ENCODE assay signal across 12 cellular contexts in the genomic region with DNA sequence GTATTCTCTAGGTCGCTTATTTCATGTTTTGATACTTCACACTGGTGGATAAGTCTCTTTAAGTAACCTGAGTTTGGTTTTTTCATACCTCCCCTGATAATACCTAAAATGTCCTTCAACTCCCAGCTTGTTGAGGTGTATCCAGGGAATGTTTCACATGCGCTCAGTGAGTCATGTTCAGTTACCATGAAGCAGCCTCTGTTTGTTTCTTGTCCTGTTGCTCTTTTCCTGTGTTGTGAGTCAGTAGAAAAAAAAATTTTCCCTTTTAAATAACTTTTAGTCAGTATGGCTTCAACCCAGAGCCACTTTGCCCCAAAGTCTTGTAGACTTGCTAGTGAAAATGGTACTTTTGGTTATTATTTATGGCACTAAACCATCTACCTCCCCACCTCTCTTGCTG.
A peak's percentile ranks its signal among the peaks of the same experiment; 100 is the strongest.
DNase-seq lines count a peak whose midpoint lies in the region; ATAC-seq and TF ChIP-seq lines count a peak whose summit lies in the region.
"Had no signal": no experiment of that assay in that cellular context is flagged by ENCODE, and none has a peak within 500 bp of the region (broad histone marks: within the 10 kb centered on the region; RNA-seq: fewer than 3 reads in every experiment).

No MANE protein-coding gene starts in this region.

- 75% methylated on average over 2 of the region's 2 CpGs for WGBS in esophagus muscularis mucosa

- POLR2A ChIA-PET in naive thymus-derived CD8-positive, alpha-beta T cell (lab: Charles Lee): no interaction called here

- TF ChIP-seq CTCF in RWPE2 (IDR thresholded peaks at IDR 0.05; ENCODE audit: poor library complexity, severe bottlenecking) (no peak), esophagus muscularis mucosa (IDR thresholded peaks at IDR 0.05) (no peak), colonic mucosa (IDR thresholded peaks at IDR 0.05) (no peak), right atrium auricular region (IDR thresholded peaks at IDR 0.05) (no peak)

- H3K4me3 Mint-ChIP-seq in naive thymus-derived CD8-positive, alpha-beta T cell: no peak overlapping the region
- H3K4me3 Mint-ChIP-seq: CD4-positive, alpha-beta memory T cell had no signal

- H3K36me3 ChIP-seq in RWPE2 (ENCODE audit: low read depth) (no peaks in the 10 kb centered on the region), esophagus muscularis mucosa (no peaks in the 10 kb centered on the region), colonic mucosa (no peaks in the 10 kb centered on the region), right atrium auricular region (no peaks in the 10 kb centered on the region)

- peak; percentile 94 for ATAC-seq in RWPE2 (ENCODE audit: low read depth)
- ATAC-seq in naive thymus-derived CD8-positive, alpha-beta T cell: no peak
- ATAC-seq: activated naive CD4-positive, alpha-beta T cell treated with anti-CD3 and anti-CD28 coated beads, Interleukin-2, amount 50 U/mL, for 72 hours; psoas muscle had no signal

- H3K4me1 ChIP-seq in RWPE2 (ENCODE audit: insufficient read depth, poor library complexity, severe bottlenecking): peaks cover 33% of the 10 kb centered on the region
- peaks cover 0 to 18% (median 0%) of the 10 kb centered on the region in 4 donors for H3K4me1 ChIP-seq in esophagus muscularis mucosa
- H3K4me1 ChIP-seq in colonic mucosa: no peaks in the 10 kb centered on the region
- H3K4me1 ChIP-seq in right atrium auricular region: no peaks in the 10 kb centered on the region
- H3K4me1 ChIP-seq: psoas muscle had no signal

- TF ChIP-seq POLR2A in esophagus muscularis mucosa (IDR thresholded peaks at IDR 0.05; ENCODE audit: low read depth): no peak

- TF ChIP-seq EP300 in esophagus muscularis mucosa (IDR thresholded peaks at IDR 0.05): no peak

- no peak overlapping the region for H3K9ac ChIP-seq in colonic mucosa (ENCODE audit: low read depth in 2 of 2, low read length in 2 of 2)

- DNase-seq in Daoy (ENCODE audit: low read depth): peak; percentile 89
- peak; percentile 68 for DNase-seq in RWPE2 (ENCODE audit: low spot score)
- no peak for DNase-seq in esophagus muscularis mucosa (ENCODE audit: extremely low spot score)
- DNase-seq in pulmonary artery endothelial cell (ENCODE audit: low read depth, low spot score): peak; percentile 91
- no peak for DNase-seq in naive thymus-derived CD8-positive, alpha-beta T cell
- DNase-seq in colonic mucosa: no peak
- no peak for DNase-seq in right atrium auricular region (ENCODE audit: low spot score)
- no peak for DNase-seq in NCI-H1694 treated with DMSO at 0.1 percent for 48 hours (lab: John Stamatoyannopoulos, UW)
- DNase-seq: activated CD4-positive, alpha-beta T cell treated with anti-CD3 and anti-CD28 coated beads, Interleukin-2, amount 50 U/mL, for 48 hours; psoas muscle had no signal

- peak overlapping the region in 1 of 10 donors; percentile 45 for H3K27ac Mint-ChIP-seq in naive thymus-derived CD8-positive, alpha-beta T cell
- H3K27ac Mint-ChIP-seq: CD4-positive, alpha-beta memory T cell had no signal

- no peaks in the 10 kb centered on the region for H3K27me3 Mint-ChIP-seq in naive thymus-derived CD8-positive, alpha-beta T cell

- intact Hi-C loops in esophagus muscularis mucosa (cut with DNase I): no loop called here
- intact Hi-C loops in colonic mucosa (cut with DNase I): no loop called here

- H3K4me1 Mint-ChIP-seq in naive thymus-derived CD8-positive, alpha-beta T cell: peaks cover 0 to 1% (median under 1%) of the 10 kb centered on the region in 4 donors
- H3K4me1 Mint-ChIP-seq: CD4-positive, alpha-beta memory T cell had no signal

- no peaks in the 10 kb centered on the region for H3K27me3 ChIP-seq in RWPE2 (ENCODE audit: insufficient read depth, poor library complexity, severe bottlenecking)
- H3K27me3 ChIP-seq in esophagus muscularis mucosa: no peaks in the 10 kb centered on the region
- H3K27me3 ChIP-seq in colonic mucosa: no peaks in the 10 kb centered on the region
- H3K27me3 ChIP-seq in right atrium auricular region: no peaks in the 10 kb centered on the region

- H3K27ac ChIP-seq in RWPE2 (ENCODE audit: poor library complexity, severe bottlenecking): peak overlapping the region; percentile 69
- peak overlapping the region in 3 of 4 donors; percentile 6 to 40 (median 27) for H3K27ac ChIP-seq in esophagus muscularis mucosa (replicated peaks in 1 of 4)
- no peak overlapping the region for H3K27ac ChIP-seq in colonic mucosa
- H3K27ac ChIP-seq in right atrium auricular region: no peak overlapping the region
- H3K27ac ChIP-seq: psoas muscle had no signal

- H3K9me3 Mint-ChIP-seq in naive thymus-derived CD8-positive, alpha-beta T cell: peaks cover 0 to 20% (median 12%) of the 10 kb centered on the region in 9 donors

- no peak overlapping the region for H3K4me3 ChIP-seq in RWPE2 (ENCODE audit: severe bottlenecking)
- no peak overlapping the region for H3K4me3 ChIP-seq in esophagus muscularis mucosa
- H3K4me3 ChIP-seq in colonic mucosa: no peak overlapping the region
- H3K4me3 ChIP-seq in right atrium auricular region: no peak overlapping the region
- H3K4me3 ChIP-seq: psoas muscle had no signal

- peaks cover 0 to 17% (median 12%) of the 10 kb centered on the region in 3 donors for H3K36me3 Mint-ChIP-seq in naive thymus-derived CD8-positive, alpha-beta T cell

- no peaks in the 10 kb centered on the region for H3K9me3 ChIP-seq in RWPE2 (ENCODE audit: severe bottlenecking)
- no peaks in the 10 kb centered on the region for H3K9me3 ChIP-seq in esophagus muscularis mucosa
- no peaks in the 10 kb centered on the region for H3K9me3 ChIP-seq in colonic mucosa
- no peaks in the 10 kb centered on the region for H3K9me3 ChIP-seq in right atrium auricular region
- H3K9me3 ChIP-seq: psoas muscle had no signal

Comparison
In these comparisons a context has a peak if more than half of its experiments do, and no peak if none do; other contexts are left out.
1. DNase-seq: peak in Daoy (single experiment), RWPE2 (single experiment) and pulmonary artery endothelial cell (single experiment); none in esophagus muscularis mucosa (single experiment), naive thymus-derived CD8-positive, alpha-beta T cell (0 of 10), colonic mucosa (single experiment), right atrium auricular region (single experiment) and NCI-H1694 treated with DMSO at 0.1 percent for 48 hours (single experiment).
2. H3K27ac ChIP-seq: peak in RWPE2 (single experiment) and esophagus muscularis mucosa (3 of 4); none in colonic mucosa (single experiment) and right atrium auricular region (0 of 2).